9 cellular contexts compared by ENCODE assay signal in genomic region chr22:36329217-36330078, GRCh38. TPM values are rescaled to one million over a fixed set of nuclear protein-coding genes. Genes with fewer than 3 reads are reported as not detected.
DNase-seq lines count a peak whose midpoint lies in the region; ATAC-seq and FAIRE-seq lines count a peak whose summit lies in the region.
"Had no signal": no experiment of that assay in that cellular context is flagged by ENCODE, and none has a peak within 500 bp of the region (broad histone marks: within the 10 kb centered on the region; RNA-seq: fewer than 3 reads in every experiment).

No MANE protein-coding gene starts in this region.

- H3K27ac ChIP-seq in muscle layer of duodenum (ENCODE audit: low read length): peak overlapping the region; percentile 97

- H3K4me3 ChIP-seq in endocrine pancreas (ENCODE audit: control insufficient read depth, insufficient read depth, low read length): no peak overlapping the region
- peak overlapping the region; percentile 28 to 45 for H3K4me3 ChIP-seq in muscle layer of duodenum (ENCODE audit: low read depth in 1 of 2, low read length in 2 of 2)

- peaks cover 2% of the 10 kb centered on the region for H3K36me3 ChIP-seq in endocrine pancreas (ENCODE audit: control insufficient read depth, insufficient read depth, low read length)
- H3K36me3 ChIP-seq in muscle layer of duodenum (ENCODE audit: control insufficient read depth in 1 of 2, insufficient read depth in 2 of 2, low read length in 2 of 2): peaks cover 33 to 65% of the 10 kb centered on the region in 2 donors

- FAIRE-seq in G401.6 (lab: Jason Lieb, UNC) (peak; percentile 40), frontal cortex (lab: Jason Lieb, UNC) (no peak)
- FAIRE-seq: endometrium had no signal

- no peak for ATAC-seq in GM19463 (IDR thresholded peaks at IDR 0.05; ENCODE audit: unreplicated experiment)

- peak overlapping the region; percentile 63 for H3K9ac ChIP-seq in endocrine pancreas (ENCODE audit: control insufficient read depth, insufficient read depth, low read length)

- H3K27me3 ChIP-seq in endocrine pancreas (ENCODE audit: control insufficient read depth, insufficient read depth, low read length) (no peaks in the 10 kb centered on the region), muscle layer of duodenum (ENCODE audit: low read depth, low read length) (no peaks in the 10 kb centered on the region)

- H3K9me3 ChIP-seq in endocrine pancreas (ENCODE audit: control insufficient read depth, low read length) (no peaks in the 10 kb centered on the region), muscle layer of duodenum (ENCODE audit: control insufficient read depth in 1 of 2, low read length in 2 of 2) (no peaks in the 10 kb centered on the region)

- peak; percentile 67 for DNase-seq in NCI-H510A treated with DMSO at 0.1 percent for 48 hours (lab: John Stamatoyannopoulos, UW)
- DNase-seq in activated CD8-positive, alpha-beta memory T cell treated with anti-CD3 and anti-CD28 coated beads for 48 hours (ENCODE audit: low read depth in 2 of 3, low spot score in 2 of 3): peak; percentile 56 to 65 (median 57)
- DNase-seq in stimulated activated CD8-positive, alpha-beta memory T cell treated with anti-CD3 and anti-CD28 coated beads, Interleukin-7, amount 100 ng/mL, for 48 hours (ENCODE audit: extremely low read depth in 1 of 2, low read depth in 1 of 2): peak; percentile 72 to 92
- no peak for DNase-seq in frontal cortex (ENCODE audit: low spot score in 2 of 2)

- no peaks in the 10 kb centered on the region for H3K4me1 ChIP-seq in endocrine pancreas (ENCODE audit: control insufficient read depth, insufficient read depth, low read length)
- peaks cover 81 to 97% of the 10 kb centered on the region in 2 donors for H3K4me1 ChIP-seq in muscle layer of duodenum (ENCODE audit: control insufficient read depth in 1 of 2, insufficient read depth in 2 of 2, low read length in 2 of 2)

RNA-seq across cellular contexts. Expression of gene MYH9, which starts 58.3 kb away (rescaled TPM):
- total RNA-seq in frontal cortex: 32.2 TPM

Comparison
In these comparisons a context has a peak if more than half of its experiments do, and no peak if none do; other contexts are left out.
1. DNase-seq: peak in NCI-H510A treated with DMSO at 0.1 percent for 48 hours (single experiment), activated CD8-positive, alpha-beta memory T cell treated with anti-CD3 and anti-CD28 coated beads for 48 hours (3 of 3) and stimulated activated CD8-positive, alpha-beta memory T cell treated with anti-CD3 and anti-CD28 coated beads, Interleukin-7, amount 100 ng/mL, for 48 hours (2 of 2); none in frontal cortex (0 of 2).